Comparison of ENCODE assay signal across 18 cellular contexts in genomic region chr3:179613807-179614206, GRCh38. TPM values are rescaled to one million over a fixed set of nuclear protein-coding genes. Genes with fewer than 3 reads are reported as not detected.
DNase-seq lines count a peak whose midpoint lies in the region; ATAC-seq and TF ChIP-seq lines count a peak whose summit lies in the region.
"Had no signal": no experiment of that assay in that cellular context is flagged by ENCODE, and none has a peak within 500 bp of the region (broad histone marks: within the 10 kb centered on the region; RNA-seq: fewer than 3 reads in every experiment).

No MANE protein-coding gene starts in this region.

- H3K4me3 Mint-ChIP-seq in effector memory CD8-positive, alpha-beta T cell, result no peak overlapping the region
- H3K4me3 Mint-ChIP-seq in WTC11, result no peak overlapping the region
- H3K4me3 Mint-ChIP-seq: activated CD4-positive, alpha-beta T cell treated with anti-CD3 and anti-CD28 coated beads, Interleukin-2, amount 10 ng/mL, durations not matched to agents 24 days and 14 days; activated T-cell treated with anti-CD3 and anti-CD28 coated beads, Interleukin-2, amount 50 U/mL, for 24 hours; T-helper 1 cell treated with Interleukin-12 subunit alpha and Interleukin-12 subunit beta and Interleukin-4 antibody, amounts not matched to agents 30 μg/mL and 1 μg/mL, for 36 hours had no signal

- in situ Hi-C loops in Panc1 (cut with HindIII; ENCODE audit: low pct_unique_long_range_greater_than_20kb, low sequenced_read_pairs), result no loop called here

- no peak overlapping the region for H3K27ac Mint-ChIP-seq in effector memory CD8-positive, alpha-beta T cell
- no peak overlapping the region for H3K27ac Mint-ChIP-seq in WTC11
- H3K27ac Mint-ChIP-seq: activated CD4-positive, alpha-beta T cell treated with anti-CD3 and anti-CD28 coated beads, Interleukin-2, amount 10 ng/mL, durations not matched to agents 24 days and 14 days; activated T-cell treated with anti-CD3 and anti-CD28 coated beads, Interleukin-2, amount 50 U/mL, for 24 hours; T-helper 1 cell treated with Interleukin-12 subunit alpha and Interleukin-12 subunit beta and Interleukin-4 antibody, amounts not matched to agents 30 μg/mL and 1 μg/mL, for 36 hours had no signal

- H3K9me3 Mint-ChIP-seq in effector memory CD8-positive, alpha-beta T cell, result no peaks in the 10 kb centered on the region
- H3K9me3 Mint-ChIP-seq in WTC11, result no peaks in the 10 kb centered on the region
- H3K9me3 Mint-ChIP-seq: activated CD4-positive, alpha-beta T cell treated with anti-CD3 and anti-CD28 coated beads, Interleukin-2, amount 10 ng/mL, durations not matched to agents 24 days and 14 days; activated T-cell treated with anti-CD3 and anti-CD28 coated beads, Interleukin-2, amount 50 U/mL, for 24 hours; T-helper 1 cell treated with Interleukin-12 subunit alpha and Interleukin-12 subunit beta and Interleukin-4 antibody, amounts not matched to agents 30 μg/mL and 1 μg/mL, for 36 hours had no signal

- H3K4me1 ChIP-seq in Panc1 (ENCODE audit: control insufficient read depth, insufficient read depth, low read length), result no peaks in the 10 kb centered on the region; the same call in 1 of the 2 replicates
- H3K4me1 ChIP-seq: BLaER1, Peyer's patch had no signal

- peaks cover 14% of the 10 kb centered on the region for H3K36me3 Mint-ChIP-seq in effector memory CD8-positive, alpha-beta T cell (ENCODE audit: insufficient read depth)
- H3K36me3 Mint-ChIP-seq in WTC11, result peaks cover 15% of the 10 kb centered on the region

- H3K4me1 Mint-ChIP-seq in effector memory CD8-positive, alpha-beta T cell (ENCODE audit: low read depth in 2 of 2), result peaks cover 5 to 29% of the 10 kb centered on the region in 2 donors
- H3K4me1 Mint-ChIP-seq in WTC11, result no peaks in the 10 kb centered on the region

- no peaks in the 10 kb centered on the region for H3K27me3 Mint-ChIP-seq in effector memory CD8-positive, alpha-beta T cell
- H3K27me3 Mint-ChIP-seq in WTC11 (ENCODE audit: low read depth), result no peaks in the 10 kb centered on the region
- H3K27me3 Mint-ChIP-seq: activated CD4-positive, alpha-beta T cell treated with anti-CD3 and anti-CD28 coated beads, Interleukin-2, amount 10 ng/mL, durations not matched to agents 24 days and 14 days; activated T-cell treated with anti-CD3 and anti-CD28 coated beads, Interleukin-2, amount 50 U/mL, for 24 hours had no signal

- no peak overlapping the region for H3K4me3 ChIP-seq in Panc1 (ENCODE audit: low read depth in 2 of 2, low read length in 2 of 2)
- H3K4me3 ChIP-seq: BLaER1, Peyer's patch had no signal

- H3K9me3 ChIP-seq in Panc1 (ENCODE audit: control insufficient read depth, insufficient read depth, low read depth, low read length), result no peaks in the 10 kb centered on the region
- H3K9me3 ChIP-seq: Peyer's patch had no signal

- POLR2A ChIA-PET in Panc1 (lab: Charles Lee) (no interaction called here), WTC11 (lab: Charles Lee) (no interaction called here)

- DNase-seq in EH (ENCODE audit: low read depth) (peak; percentile 88), Panc1 (ENCODE audit: low read depth, low spot score) (no peak), dermis blood vessel endothelial cell (peak; percentile 82), myocyte (ENCODE audit: low read depth) (peak; percentile 13), WTC11 (ENCODE audit: low spot score) (no peak), nucleus accumbens (lab: John Stamatoyannopoulos, UW) (no peak)
- DNase-seq in effector memory CD8-positive, alpha-beta T cell, result no peak
- DNase-seq: activated CD4-positive, alpha-beta T cell treated with anti-CD3 and anti-CD28 coated beads, Interleukin-2, amount 10 ng/mL, durations not matched to agents 24 days and 14 days; activated T-cell treated with anti-CD3 and anti-CD28 coated beads, Interleukin-2, amount 50 U/mL, for 24 hours; amygdala; islet precursor cell; NCI-H2029; NCI-H526; Peyer's patch; posterior cingulate gyrus had no signal

- peaks cover 13% of the 10 kb centered on the region for H3K36me3 ChIP-seq in Panc1 (ENCODE audit: control insufficient read depth, insufficient read depth, low read length)

- ATAC-seq in Panc1 (peak; percentile 38; the same call in 1 of the 2 replicates), WTC11 (no peak), HG03565 (IDR thresholded peaks at IDR 0.05; ENCODE audit: unreplicated experiment) (no peak)
- ATAC-seq in effector memory CD8-positive, alpha-beta T cell (replicated peaks), result no peak

- no peak for TF ChIP-seq CTCF in Panc1 (IDR thresholded peaks at IDR 0.05)
- no peak for TF ChIP-seq CTCF in WTC11 (IDR thresholded peaks at IDR 0.05)

- BruUV-seq in Panc1 (replicated peaks; lab: Mats Ljungman, UMichigan), result no TSS peak

- no peaks in the 10 kb centered on the region for H3K27me3 ChIP-seq in Panc1 (ENCODE audit: control insufficient read depth, insufficient read depth, low read length)
- H3K27me3 ChIP-seq: BLaER1, Peyer's patch had no signal

- intact Hi-C loops in Panc1 (cut with micrococcal nuclease; ENCODE audit: unreplicated experiment), result no loop called here

- CTCF ChIA-PET in Panc1 (lab: Charles Lee), result no interaction called here
- CTCF ChIA-PET in WTC11 (lab: Charles Lee), result interaction anchor here (1.7 kb wide), 1 partner anchor 36 kb away, joined by 6 read pairs; no protein-coding TSS in a partner anchor

- H3K27ac ChIP-seq in Panc1 (ENCODE audit: low read length), result no peak overlapping the region
- H3K27ac ChIP-seq: BLaER1, Peyer's patch had no signal

TF ChIP-seq in WTC11, 78 proteins besides CTCF, POLR2A, EP300 and RAD21:
- no peak for TF ChIP-seq USF2 (CRISPR knock-in tag; IDR thresholded peaks at IDR 0.05)
- TF ChIP-seq NFATC4 (CRISPR knock-in tag; IDR thresholded peaks at IDR 0.05), result no peak
- TF ChIP-seq ZNF121 (CRISPR knock-in tag; IDR thresholded peaks at IDR 0.05), result no peak
- no peak for TF ChIP-seq JAZF1 (CRISPR knock-in tag; IDR thresholded peaks at IDR 0.05)
- TF ChIP-seq HMGA2 (CRISPR knock-in tag; IDR thresholded peaks at IDR 0.05), result no peak
- no peak for TF ChIP-seq CREB1 (CRISPR knock-in tag; IDR thresholded peaks at IDR 0.05)
- no peak for TF ChIP-seq CREM (CRISPR knock-in tag; IDR thresholded peaks at IDR 0.05)
- no peak for TF ChIP-seq RELA (CRISPR knock-in tag; IDR thresholded peaks at IDR 0.05; ENCODE audit: borderline replicate concordance)
- TF ChIP-seq FOXP4 (CRISPR knock-in tag; IDR thresholded peaks at IDR 0.05), result no peak

RNA-seq across cellular contexts. Expression of gene NDUFB5, which starts 9.2 kb away (rescaled TPM):
- total RNA-seq in Panc1 (2021; ENCODE audit: unreplicated experiment) (142 TPM), dermis blood vessel endothelial cell (92.3 and 152 TPM in 2 replicates), myocyte (186 and 192 TPM in 2 replicates), WTC11 (2021) (95.6 to 114 TPM (median 104 TPM) in 3 replicates)
- 104 TPM for polyA plus RNA-seq in Panc1 (2012; ENCODE audit: insufficient read length)
- polyA plus RNA-seq in myocyte (2012), result 67.5 TPM

RNA-seq across cellular contexts. Expression of gene MRPL47, which starts 9.4 kb away (rescaled TPM):
- 58.7 TPM for total RNA-seq in Panc1 (2021; ENCODE audit: unreplicated experiment)
- polyA plus RNA-seq in Panc1 (2012; ENCODE audit: insufficient read length), result 40.0 TPM
- total RNA-seq in dermis blood vessel endothelial cell, result 30.1 and 36.1 TPM in 2 replicates
- total RNA-seq in myocyte, result 39.4 and 41.0 TPM in 2 replicates
- polyA plus RNA-seq in myocyte (2012), result 30.2 TPM
- total RNA-seq in WTC11 (2021), result 55.9 to 68.9 TPM (median 61.3 TPM) in 3 replicates

RNA-seq across cellular contexts. Expression of gene USP13, which starts 39.0 kb away (rescaled TPM):
- total RNA-seq in Panc1 (2021; ENCODE audit: unreplicated experiment), result 27.8 TPM
- 15.4 TPM for polyA plus RNA-seq in Panc1 (2012; ENCODE audit: insufficient read length)
- total RNA-seq in dermis blood vessel endothelial cell, result 30.5 and 52.0 TPM in 2 replicates
- 29.8 and 50.1 TPM in 2 replicates for total RNA-seq in myocyte
- 9.7 TPM for polyA plus RNA-seq in myocyte (2012)
- 24.8 to 27.2 TPM (median 26.8 TPM) in 3 replicates for total RNA-seq in WTC11 (2021)

RNA-seq across cellular contexts. Expression of gene ACTL6A, which starts 51.1 kb away (rescaled TPM):
- 122 TPM for total RNA-seq in Panc1 (2021; ENCODE audit: unreplicated experiment)
- polyA plus RNA-seq in Panc1 (2012; ENCODE audit: insufficient read length), result 93.5 TPM
- total RNA-seq in dermis blood vessel endothelial cell, result 73.7 and 75.9 TPM in 2 replicates
- total RNA-seq in myocyte, result 29.6 and 50.5 TPM in 2 replicates
- polyA plus RNA-seq in myocyte (2012), result 31.1 TPM
- total RNA-seq in WTC11 (2021), result 71.6 to 82.9 TPM (median 74.6 TPM) in 3 replicates

Comparison
In these comparisons a context has a peak if more than half of its experiments do, and no peak if none do; other contexts are left out.
1. DNase-seq: peak in EH (single experiment), dermis blood vessel endothelial cell (single experiment) and myocyte (single experiment); none in Panc1 (single experiment), effector memory CD8-positive, alpha-beta T cell (0 of 3), WTC11 (single experiment) and nucleus accumbens (0 of 56).